ENCODE assay signal across 11 cellular contexts in the genomic region with DNA sequence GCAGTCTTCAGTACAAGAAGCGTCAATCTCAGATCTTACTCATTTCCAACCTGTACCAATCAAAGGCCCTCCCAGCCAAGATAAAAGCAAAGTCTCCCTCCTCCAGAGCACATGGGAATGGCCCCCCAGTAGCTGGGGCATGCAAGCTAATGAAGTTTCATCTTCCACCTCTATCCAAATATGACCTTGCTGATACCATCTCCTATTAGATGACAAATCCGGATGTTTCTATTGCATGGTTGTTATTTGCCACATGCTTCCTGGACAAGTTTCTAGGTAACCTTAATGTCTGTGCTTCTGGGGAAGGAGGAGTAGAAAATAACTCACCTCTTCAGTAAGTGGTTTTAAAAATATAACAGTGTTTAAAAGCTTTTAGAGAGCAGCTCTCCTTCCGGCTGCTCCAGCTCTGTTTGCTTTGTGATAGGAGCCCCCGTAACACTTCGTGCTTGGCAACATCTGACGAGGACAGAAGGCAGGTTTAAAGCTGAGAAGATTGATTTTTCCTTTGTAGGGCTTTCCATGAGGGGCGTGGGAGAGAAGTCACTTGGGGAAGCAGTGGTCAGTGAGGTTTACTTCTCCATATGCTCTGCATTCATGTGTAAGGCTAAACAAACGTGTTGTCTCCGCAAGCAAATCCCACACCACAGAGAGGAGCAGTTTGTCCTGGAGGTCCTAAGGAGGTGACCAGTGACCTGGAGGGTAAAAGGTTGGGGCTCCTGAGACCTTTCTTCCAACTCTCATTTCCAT. TPM values are rescaled to one million over a fixed set of nuclear protein-coding genes. Genes with fewer than 3 reads are reported as not detected.
DNase-seq lines count a peak whose midpoint lies in the region; ATAC-seq and TF ChIP-seq lines count a peak whose summit lies in the region.
"Had no signal": no experiment of that assay in that cellular context is flagged by ENCODE, and none has a peak within 500 bp of the region (broad histone marks: within the 10 kb centered on the region; RNA-seq: fewer than 3 reads in every experiment).

No MANE protein-coding gene starts in this region.

- no peaks in the 10 kb centered on the region for H3K36me3 Mint-ChIP-seq in activated T-cell treated with anti-CD3 and anti-CD28 coated beads, Interleukin-2, amount 50 U/mL, for 72 hours (ENCODE audit: insufficient read depth in 2 of 2)
- no peaks in the 10 kb centered on the region for H3K36me3 Mint-ChIP-seq in activated CD4-positive, alpha-beta memory T cell treated with anti-CD3 and anti-CD28 coated beads, Interleukin-2, amount 10 ng/mL, durations not matched to agents 7 days and 5 days (ENCODE audit: low read depth)

- no peak for TF ChIP-seq CTCF in thoracic aorta (IDR thresholded peaks at IDR 0.05)

- CTCF ChIA-PET in activated CD4-positive, alpha-beta memory T cell treated with anti-CD3 and anti-CD28 coated beads, Interleukin-2, amount 10 ng/mL, durations not matched to agents 7 days and 5 days (lab: Charles Lee) = interaction anchor here (0.9 to 7.2 kb wide), 5 partner anchors 30 to 733 kb away, joined by 3 to 75 read pairs (median 9); no protein-coding TSS in a partner anchor

- peak overlapping the region; percentile 61 to 67 for H3K4me3 Mint-ChIP-seq in activated T-cell treated with anti-CD3 and anti-CD28 coated beads, Interleukin-2, amount 50 U/mL, for 72 hours
- H3K4me3 Mint-ChIP-seq in activated CD4-positive, alpha-beta memory T cell treated with anti-CD3 and anti-CD28 coated beads, Interleukin-2, amount 10 ng/mL, durations not matched to agents 7 days and 5 days = no peak overlapping the region

- H3K27me3 Mint-ChIP-seq in activated T-cell treated with anti-CD3 and anti-CD28 coated beads, Interleukin-2, amount 50 U/mL, for 72 hours (ENCODE audit: low read depth) = no peaks in the 10 kb centered on the region
- no peaks in the 10 kb centered on the region for H3K27me3 Mint-ChIP-seq in activated CD4-positive, alpha-beta memory T cell treated with anti-CD3 and anti-CD28 coated beads, Interleukin-2, amount 10 ng/mL, durations not matched to agents 7 days and 5 days

- H3K4me1 ChIP-seq in thoracic aorta (ENCODE audit: control insufficient read depth in 1 of 2, low read depth in 2 of 2) = peaks cover 54 to 70% of the 10 kb centered on the region in 2 donors

- H3K4me3 ChIP-seq in thoracic aorta = peak overlapping the region; percentile 12
- H3K4me3 ChIP-seq: ovary had no signal

- H3K9me3 Mint-ChIP-seq in activated T-cell treated with anti-CD3 and anti-CD28 coated beads, Interleukin-2, amount 50 U/mL, for 72 hours = peaks cover 0 to 2% of the 10 kb centered on the region in 2 donors
- H3K9me3 Mint-ChIP-seq in activated CD4-positive, alpha-beta memory T cell treated with anti-CD3 and anti-CD28 coated beads, Interleukin-2, amount 10 ng/mL, durations not matched to agents 7 days and 5 days = no peaks in the 10 kb centered on the region

- no peaks in the 10 kb centered on the region for H3K27me3 ChIP-seq in layer of hippocampus (ENCODE audit: control insufficient read depth, insufficient read depth, low read length)
- H3K27me3 ChIP-seq in thoracic aorta (replicated peaks; ENCODE audit: insufficient read depth) = no peaks in the 10 kb centered on the region
- H3K27me3 ChIP-seq: ovary had no signal

- no peaks in the 10 kb centered on the region for H3K9me3 ChIP-seq in thoracic aorta
- H3K9me3 ChIP-seq: ovary had no signal

- peaks cover 97% of the 10 kb centered on the region for H3K4me1 Mint-ChIP-seq in activated T-cell treated with anti-CD3 and anti-CD28 coated beads, Interleukin-2, amount 50 U/mL, for 72 hours (ENCODE audit: low read depth)
- peaks cover 64% of the 10 kb centered on the region for H3K4me1 Mint-ChIP-seq in activated CD4-positive, alpha-beta memory T cell treated with anti-CD3 and anti-CD28 coated beads, Interleukin-2, amount 10 ng/mL, durations not matched to agents 7 days and 5 days

- peak overlapping the region; percentile 79 for H3K27ac Mint-ChIP-seq in activated T-cell treated with anti-CD3 and anti-CD28 coated beads, Interleukin-2, amount 50 U/mL, for 72 hours
- peak overlapping the region; percentile 86 for H3K27ac Mint-ChIP-seq in activated CD4-positive, alpha-beta memory T cell treated with anti-CD3 and anti-CD28 coated beads, Interleukin-2, amount 10 ng/mL, durations not matched to agents 7 days and 5 days

- peak overlapping the region; percentile 47 for H3K27ac ChIP-seq in layer of hippocampus (ENCODE audit: low read depth, low read length)
- peak overlapping the region; percentile 96 to 97 for H3K27ac ChIP-seq in thoracic aorta
- H3K27ac ChIP-seq: C4-2B had no signal

- ATAC-seq in activated T-cell treated with anti-CD3 and anti-CD28 coated beads, Interleukin-2, amount 50 U/mL, for 72 hours (replicated peaks in 1 of 2) = no peak
- ATAC-seq in thoracic aorta (ENCODE audit: insufficient number of reproducible peaks, low FRiP score, low read depth) (no peak), GM21529 (IDR thresholded peaks at IDR 0.05; ENCODE audit: unreplicated experiment) (no peak)

- POLR2A ChIA-PET in activated CD4-positive, alpha-beta memory T cell treated with anti-CD3 and anti-CD28 coated beads, Interleukin-2, amount 10 ng/mL, durations not matched to agents 7 days and 5 days (lab: Charles Lee) = interaction anchor here (1.1 to 2.0 kb wide), 9 partner anchors 10 to 240 kb away, joined by 3 to 12 read pairs (median 4); partner anchors contain the start of genes ELL2 and RFESD

- no peaks in the 10 kb centered on the region for H3K36me3 ChIP-seq in thoracic aorta
- H3K36me3 ChIP-seq: ovary had no signal

- no peak for DNase-seq in activated T-cell treated with anti-CD3 and anti-CD28 coated beads, Interleukin-2, amount 50 U/mL, for 72 hours
- no peak for DNase-seq in activated T-cell treated with anti-CD3 and anti-CD28 coated beads, Interleukin-2, amount 50 U/mL, for 1 hour
- DNase-seq in activated CD4-positive, alpha-beta memory T cell treated with anti-CD3 and anti-CD28 coated beads, Interleukin-2, amount 10 ng/mL, durations not matched to agents 7 days and 5 days = no peak
- DNase-seq in thoracic aorta (ENCODE audit: low spot score) = no peak
- DNase-seq in RPMI8226 = no peak
- DNase-seq in DMS114 treated with DMSO at 0.1 percent for 48 hours (lab: John Stamatoyannopoulos, UW; ENCODE audit: unreplicated experiment) = no peak
- DNase-seq: NCI-H2227 treated with DMSO at 0.1 percent for 48 hours had no signal

RNA-seq across cellular contexts. Expression of gene GLRX, which starts 40.3 kb away (rescaled TPM):
- 10 to 100 TPM; 19.1 to 23.4 TPM for total RNA-seq in activated T-cell treated with anti-CD3 and anti-CD28 coated beads, Interleukin-2, amount 50 U/mL, for 72 hours
- 10 to 100 TPM; 71.6 to 72.5 TPM for total RNA-seq in activated CD4-positive, alpha-beta memory T cell treated with anti-CD3 and anti-CD28 coated beads, Interleukin-2, amount 10 ng/mL, durations not matched to agents 7 days and 5 days
- 100 to 1,000 TPM in 1 of 2 donors, 10 to 100 TPM in 1; 29.2 to 148 TPM for total RNA-seq in thoracic aorta
